In genomic region chr6:29627762-29628418, GRCh38 we compare ENCODE assay signal across 8 cellular contexts. TPM values are rescaled to one million over a fixed set of nuclear protein-coding genes. Genes with fewer than 3 reads are reported as not detected.
DNase-seq lines count a peak whose midpoint lies in the region; ATAC-seq and TF ChIP-seq lines count a peak whose summit lies in the region.

No MANE protein-coding gene starts in this region.

- H4K20me1 ChIP-seq in OCI-LY7 (ENCODE audit: insufficient read depth, low read length): no peaks in the 10 kb centered on the region; the same call in 1 of the 2 replicates

- H3K27ac Mint-ChIP-seq in activated T-helper 17 cell treated with anti-CD3 and anti-CD28 coated beads, Interleukin-2, amount 50 U/mL, for 72 hours: peak overlapping the region; percentile 83

- POLR2A ChIA-PET in OCI-LY7 (lab: Charles Lee): no interaction called here

- CTCF ChIA-PET in OCI-LY7 (lab: Charles Lee; ENCODE audit: unreplicated experiment): no interaction called here

- H3K36me3 ChIP-seq in OCI-LY7 (ENCODE audit: insufficient read depth, low read length) (no peaks in the 10 kb centered on the region), muscle layer of colon (ENCODE audit: insufficient read depth, low read length) (peaks cover 11% of the 10 kb centered on the region)

- H3K79me2 ChIP-seq in OCI-LY7 (ENCODE audit: insufficient read depth, low read depth, low read length): no peaks in the 10 kb centered on the region

- no peaks in the 10 kb centered on the region for H3K9me3 Mint-ChIP-seq in activated T-helper 17 cell treated with anti-CD3 and anti-CD28 coated beads, Interleukin-2, amount 50 U/mL, for 72 hours

- peaks cover 19% of the 10 kb centered on the region for H3K36me3 Mint-ChIP-seq in activated T-helper 17 cell treated with anti-CD3 and anti-CD28 coated beads, Interleukin-2, amount 50 U/mL, for 72 hours (ENCODE audit: low read depth)

- H3K4me2 ChIP-seq in OCI-LY7 (ENCODE audit: low read length): peak overlapping the region; percentile 74

- peaks cover 48% of the 10 kb centered on the region for H3K4me1 Mint-ChIP-seq in activated T-helper 17 cell treated with anti-CD3 and anti-CD28 coated beads, Interleukin-2, amount 50 U/mL, for 72 hours

- peak overlapping the region; percentile 85 for H3K4me3 Mint-ChIP-seq in activated T-helper 17 cell treated with anti-CD3 and anti-CD28 coated beads, Interleukin-2, amount 50 U/mL, for 72 hours

- DNase-seq in NCI-H1092 treated with DMSO at 0.1 percent for 48 hours (lab: John Stamatoyannopoulos, UW) (peak; percentile 31), NCI-H1092 (lab: John Stamatoyannopoulos, UW) (no peak), OCI-LY7 (ENCODE audit: low spot score) (peak; percentile 55), fibroblast of gingiva (ENCODE audit: low read depth) (peak; percentile 92)
- DNase-seq in stimulated activated naive CD8-positive, alpha-beta T cell treated with anti-CD3 and anti-CD28 coated beads, Interleukin-15, Interleukin-2, amounts not matched to agents 100 U/mL and 50 U/mL, for 24 hours: peak; percentile 63

- H3K27ac ChIP-seq in OCI-LY7 (ENCODE audit: low read depth, low read length, poor library complexity, severe bottlenecking) (no peak overlapping the region), muscle layer of colon (ENCODE audit: low read depth, low read length) (peak overlapping the region; percentile 63)

- intact Hi-C loops in OCI-LY7 (cut with micrococcal nuclease; ENCODE audit: unreplicated experiment): no loop called here

- H3K4me1 ChIP-seq in OCI-LY7 (ENCODE audit: insufficient read depth, low read length, poor library complexity, severe bottlenecking) (peaks cover 18% of the 10 kb centered on the region), muscle layer of colon (ENCODE audit: insufficient read depth, low read length) (peaks cover 15% of the 10 kb centered on the region)

- no peak for TF ChIP-seq CTCF in OCI-LY7 (conservative IDR thresholded peaks at IDR 0.05; ENCODE audit: low read length)

- H3K9me3 ChIP-seq in OCI-LY7 (ENCODE audit: low read length) (no peaks in the 10 kb centered on the region), muscle layer of colon (ENCODE audit: low read length) (no peaks in the 10 kb centered on the region)

- ATAC-seq in activated T-helper 17 cell treated with anti-CD3 and anti-CD28 coated beads, Interleukin-2, amount 50 U/mL, for 72 hours (replicated peaks): peak; percentile 37
- peak; percentile 20 for ATAC-seq in stimulated activated naive CD8-positive, alpha-beta T cell treated with anti-CD3 and anti-CD28 coated beads, Interleukin-15, Interleukin-2, amounts not matched to agents 100 U/mL and 50 U/mL, for 24 hours
- no peak for ATAC-seq in HG02763 (IDR thresholded peaks at IDR 0.05; ENCODE audit: unreplicated experiment)

- no peaks in the 10 kb centered on the region for H3K27me3 Mint-ChIP-seq in activated T-helper 17 cell treated with anti-CD3 and anti-CD28 coated beads, Interleukin-2, amount 50 U/mL, for 72 hours

- no TSS peak for BruUV-seq in OCI-LY7 (replicated peaks; lab: Mats Ljungman, UMichigan)

- H3K9me2 ChIP-seq in OCI-LY7 (ENCODE audit: insufficient read depth, low read length): no peaks in the 10 kb centered on the region

- H3K27me3 ChIP-seq in muscle layer of colon (ENCODE audit: control insufficient read depth in 1 of 2, insufficient read depth in 2 of 2, low read length in 2 of 2): no peaks in the 10 kb centered on the region

- peak overlapping the region; percentile 69 for H3K4me3 ChIP-seq in OCI-LY7 (ENCODE audit: low read depth, low read length, poor library complexity, severe bottlenecking)
- peak overlapping the region; percentile 65 to 84 for H3K4me3 ChIP-seq in muscle layer of colon (ENCODE audit: low read depth in 1 of 2, low read length in 2 of 2)

- H2AFZ ChIP-seq in OCI-LY7 (ENCODE audit: low read length): peak overlapping the region; percentile 78

- H3K9ac ChIP-seq in muscle layer of colon (ENCODE audit: low read length): peak overlapping the region; percentile 58

RNA-seq across cellular contexts. Expression of gene GABBR1, which starts 5.1 kb away (rescaled TPM):
- total RNA-seq in OCI-LY7 (2014; rRNA removed; shearing (Covaris generic)): 12.9 and 21.6 TPM in 2 replicates
- 33.6 and 37.1 TPM in 2 replicates for total RNA-seq in OCI-LY7 (2022)
- 10 to 100 TPM; 19.3 to 46.1 TPM for total RNA-seq in activated T-helper 17 cell treated with anti-CD3 and anti-CD28 coated beads, Interleukin-2, amount 50 U/mL, for 72 hours

RNA-seq across cellular contexts. Expression of gene MOG, which starts 29.0 kb away (rescaled TPM):
- total RNA-seq in OCI-LY7 (2014; rRNA removed; shearing (Covaris generic)): not detected in 2 replicates
- not detected in 2 replicates for total RNA-seq in OCI-LY7 (2022)
- not detected for total RNA-seq in activated T-helper 17 cell treated with anti-CD3 and anti-CD28 coated beads, Interleukin-2, amount 50 U/mL, for 72 hours

RNA-seq across cellular contexts. Expression of gene OR2H2, which starts 43.0 kb away (rescaled TPM):
- not detected in 2 replicates for total RNA-seq in OCI-LY7 (2014; rRNA removed; shearing (Covaris generic))
- total RNA-seq in OCI-LY7 (2022): not detected in 2 replicates
- not detected for total RNA-seq in activated T-helper 17 cell treated with anti-CD3 and anti-CD28 coated beads, Interleukin-2, amount 50 U/mL, for 72 hours

RNA-seq across cellular contexts. Expression of gene ZFP57, which starts 53.1 kb away (rescaled TPM):
- total RNA-seq in OCI-LY7 (2014; rRNA removed; shearing (Covaris generic)): not detected in 2 replicates
- total RNA-seq in OCI-LY7 (2022): not detected in 2 replicates
- total RNA-seq in activated T-helper 17 cell treated with anti-CD3 and anti-CD28 coated beads, Interleukin-2, amount 50 U/mL, for 72 hours: 1 to 10 TPM in 1 of 2 donors, not detected in 1; 2.6 TPM
